9 cellular contexts compared by ENCODE assay signal in genomic region chr10:69223028-69223342, GRCh38. TPM values are rescaled to one million over a fixed set of nuclear protein-coding genes. Genes with fewer than 3 reads are reported as not detected.
DNase-seq lines count a peak whose midpoint lies in the region; ATAC-seq, FAIRE-seq and TF ChIP-seq lines count a peak whose summit lies in the region.
"Had no signal": no experiment of that assay in that cellular context is flagged by ENCODE, and none has a peak within 500 bp of the region (broad histone marks: within the 10 kb centered on the region; RNA-seq: fewer than 3 reads in every experiment).

No MANE protein-coding gene starts in this region.

- no peaks in the 10 kb centered on the region for H3K9me3 ChIP-seq in MG63

- no peaks in the 10 kb centered on the region for H3K27me3 Mint-ChIP-seq in activated T-helper 2 cell treated with anti-CD3 and anti-CD28 coated beads, Interferon-gamma antibody, Interleukin-2, Interleukin-4, amounts not matched to agents 10 μg/mL and 5 μg/mL and 100 μg/mL, durations not matched to agents 14 hours and 24 hours and 36 hours (ENCODE audit: low read depth)

- intact Hi-C loops in activated T-helper 2 cell treated with anti-CD3 and anti-CD28 coated beads, Interferon-gamma antibody, Interleukin-2, Interleukin-4, amounts not matched to agents 10 μg/mL and 5 μg/mL and 100 μg/mL, durations not matched to agents 14 hours and 24 hours and 36 hours (cut with micrococcal nuclease), result loop anchor here (5.0 to 10.0 kb wide), 3 partner anchors 94 to 226 kb away; partner anchors contain the start of gene VPS26A

- no peak for FAIRE-seq in H54 (lab: Jason Lieb, UNC)

- H3K9me3 Mint-ChIP-seq in activated T-helper 2 cell treated with anti-CD3 and anti-CD28 coated beads, Interferon-gamma antibody, Interleukin-2, Interleukin-4, amounts not matched to agents 10 μg/mL and 5 μg/mL and 100 μg/mL, durations not matched to agents 14 hours and 24 hours and 36 hours, result no peaks in the 10 kb centered on the region

- no peak for TF ChIP-seq POLR2A in H54 (IDR thresholded peaks at IDR 0.05; ENCODE audit: low read depth, low read length)

- in situ Hi-C loops in KBM-7 (cut with MboI; ENCODE audit: low pct_unique_long_range_greater_than_20kb, low sequenced_read_pairs), result no loop called here

- H3K4me3 ChIP-seq in retinal pigment epithelial cell (ENCODE audit: low read length) (peak overlapping the region; percentile 84), MG63 (no peak overlapping the region)

- ATAC-seq in GM19043 (IDR thresholded peaks at IDR 0.05; ENCODE audit: low read depth, unreplicated experiment) (peak; percentile 15), HG02884 (IDR thresholded peaks at IDR 0.05; ENCODE audit: unreplicated experiment) (peak; percentile 7)

- peaks cover 46% of the 10 kb centered on the region for H3K4me1 Mint-ChIP-seq in activated T-helper 2 cell treated with anti-CD3 and anti-CD28 coated beads, Interferon-gamma antibody, Interleukin-2, Interleukin-4, amounts not matched to agents 10 μg/mL and 5 μg/mL and 100 μg/mL, durations not matched to agents 14 hours and 24 hours and 36 hours (ENCODE audit: low read depth)

- H3K36me3 ChIP-seq in MG63, result no peaks in the 10 kb centered on the region

- no peaks in the 10 kb centered on the region for H3K36me3 Mint-ChIP-seq in activated T-helper 2 cell treated with anti-CD3 and anti-CD28 coated beads, Interferon-gamma antibody, Interleukin-2, Interleukin-4, amounts not matched to agents 10 μg/mL and 5 μg/mL and 100 μg/mL, durations not matched to agents 14 hours and 24 hours and 36 hours (ENCODE audit: low read depth)

- TF ChIP-seq CTCF in retinal pigment epithelial cell (conservative IDR thresholded peaks at IDR 0.05; ENCODE audit: low read depth, low read length), result no peak

- H3K27me3 ChIP-seq in MG63, result no peaks in the 10 kb centered on the region

- peak overlapping the region; percentile 91 for H3K27ac Mint-ChIP-seq in activated T-helper 2 cell treated with anti-CD3 and anti-CD28 coated beads, Interferon-gamma antibody, Interleukin-2, Interleukin-4, amounts not matched to agents 10 μg/mL and 5 μg/mL and 100 μg/mL, durations not matched to agents 14 hours and 24 hours and 36 hours

- H3K4me3 Mint-ChIP-seq in activated T-helper 2 cell treated with anti-CD3 and anti-CD28 coated beads, Interferon-gamma antibody, Interleukin-2, Interleukin-4, amounts not matched to agents 10 μg/mL and 5 μg/mL and 100 μg/mL, durations not matched to agents 14 hours and 24 hours and 36 hours (ENCODE audit: low read depth), result peak overlapping the region; percentile 44

- DNase-seq in activated T-helper 2 cell treated with anti-CD3 and anti-CD28 coated beads, Interferon-gamma antibody, Interleukin-2, Interleukin-4, amounts not matched to agents 10 μg/mL and 5 μg/mL and 100 μg/mL, durations not matched to agents 14 hours and 24 hours and 36 hours (ENCODE audit: low spot score), result no peak
- no peak for DNase-seq in retinal pigment epithelial cell (ENCODE audit: low read depth)
- DNase-seq in KBM-7, result no peak
- DNase-seq in H54 (ENCODE audit: insufficient read length, low spot score), result no peak
- DNase-seq in glomerular visceral epithelial cell (ENCODE audit: extremely low spot score), result no peak
- DNase-seq in MG63, result no peak
- DNase-seq: midbrain had no signal

RNA-seq across cellular contexts. Expression of gene HKDC1, which starts 2.9 kb away (rescaled TPM):
- 0.09 and 0.11 TPM in 2 replicates for total RNA-seq in activated T-helper 2 cell treated with anti-CD3 and anti-CD28 coated beads, Interferon-gamma antibody, Interleukin-2, Interleukin-4, amounts not matched to agents 10 μg/mL and 5 μg/mL and 100 μg/mL, durations not matched to agents 14 hours and 24 hours and 36 hours
- total RNA-seq in MG63 (2014; rRNA removed; shearing (Covaris generic); ENCODE audit: low replicate concordance), result 0.20 TPM in 1 of 2 replicates, not detected in the other

RNA-seq across cellular contexts. Expression of gene SUPV3L1, which starts 43.0 kb away (rescaled TPM):
- 52.8 and 53.1 TPM in 2 replicates for total RNA-seq in activated T-helper 2 cell treated with anti-CD3 and anti-CD28 coated beads, Interferon-gamma antibody, Interleukin-2, Interleukin-4, amounts not matched to agents 10 μg/mL and 5 μg/mL and 100 μg/mL, durations not matched to agents 14 hours and 24 hours and 36 hours
- 21.2 and 23.3 TPM in 2 replicates for total RNA-seq in MG63 (2014; rRNA removed; shearing (Covaris generic); ENCODE audit: low replicate concordance)

RNA-seq across cellular contexts. Expression of gene HK1, which starts 55.3 kb away (rescaled TPM):
- 197 TPM in 2 replicates for total RNA-seq in activated T-helper 2 cell treated with anti-CD3 and anti-CD28 coated beads, Interferon-gamma antibody, Interleukin-2, Interleukin-4, amounts not matched to agents 10 μg/mL and 5 μg/mL and 100 μg/mL, durations not matched to agents 14 hours and 24 hours and 36 hours
- 72.2 and 83.2 TPM in 2 replicates for total RNA-seq in MG63 (2014; rRNA removed; shearing (Covaris generic); ENCODE audit: low replicate concordance)
